ENCODE assay signal across 1 cellular context in the genomic region with DNA sequence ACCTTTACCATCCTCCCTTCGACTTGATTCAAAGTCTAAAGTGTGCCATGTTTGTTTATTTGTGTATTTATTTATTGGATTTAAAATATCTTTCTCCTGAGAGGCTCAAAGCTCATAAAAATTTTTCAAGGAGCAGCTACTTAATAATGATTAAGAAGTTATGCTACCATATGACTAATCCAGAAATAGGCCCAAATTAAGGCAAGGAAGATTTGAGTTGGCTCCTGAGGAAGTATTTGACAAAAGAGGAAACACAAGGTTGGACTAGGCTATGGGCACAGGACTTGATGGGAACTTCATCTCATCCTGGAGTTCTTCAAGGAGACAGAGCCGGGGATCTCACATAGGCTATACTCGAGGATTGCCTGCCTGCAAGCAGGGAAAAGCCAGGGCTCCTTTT.
TF ChIP-seq lines count a peak whose summit lies in the region.

No MANE protein-coding gene starts in this region.

TF ChIP-seq in A549, 52 proteins besides CTCF, POLR2A, EP300 and RAD21 (continued from another document):
- TF ChIP-seq, protein P1, sequence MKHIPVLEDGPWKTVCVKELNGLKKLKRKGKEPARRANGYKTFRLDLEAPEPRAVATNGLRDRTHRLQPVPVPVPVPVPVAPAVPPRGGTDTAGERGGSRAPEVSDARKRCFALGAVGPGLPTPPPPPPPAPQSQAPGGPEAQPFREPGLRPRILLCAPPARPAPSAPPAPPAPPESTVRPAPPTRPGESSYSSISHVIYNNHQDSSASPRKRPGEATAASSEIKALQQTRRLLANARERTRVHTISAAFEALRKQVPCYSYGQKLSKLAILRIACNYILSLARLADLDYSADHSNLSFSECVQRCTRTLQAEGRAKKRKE (CRISPR knock-in tag; IDR thresholded peaks at IDR 0.05; ENCODE audit: low read depth), result no peak
- TF ChIP-seq MAZ (IDR thresholded peaks at IDR 0.05; ENCODE audit: borderline replicate concordance, low read depth, low read length), result no peak
- TF ChIP-seq, protein P2, sequence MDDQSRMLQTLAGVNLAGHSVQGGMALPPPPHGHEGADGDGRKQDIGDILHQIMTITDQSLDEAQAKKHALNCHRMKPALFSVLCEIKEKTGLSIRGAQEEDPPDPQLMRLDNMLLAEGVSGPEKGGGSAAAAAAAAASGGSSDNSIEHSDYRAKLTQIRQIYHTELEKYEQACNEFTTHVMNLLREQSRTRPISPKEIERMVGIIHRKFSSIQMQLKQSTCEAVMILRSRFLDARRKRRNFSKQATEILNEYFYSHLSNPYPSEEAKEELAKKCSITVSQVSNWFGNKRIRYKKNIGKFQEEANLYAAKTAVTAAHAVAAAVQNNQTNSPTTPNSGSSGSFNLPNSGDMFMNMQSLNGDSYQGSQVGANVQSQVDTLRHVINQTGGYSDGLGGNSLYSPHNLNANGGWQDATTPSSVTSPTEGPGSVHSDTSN (IDR thresholded peaks at IDR 0.05), result no peak
- TF ChIP-seq FOSB (CRISPR knock-in tag; IDR thresholded peaks at IDR 0.05), result no peak
- TF ChIP-seq RFX5 (IDR thresholded peaks at IDR 0.05), result no peak
- TF ChIP-seq CBX8 (IDR thresholded peaks at IDR 0.05), result no peak
- no peak for TF ChIP-seq CBX2 (IDR thresholded peaks at IDR 0.05; ENCODE audit: borderline replicate concordance, low read depth)
